24 cellular contexts compared by ENCODE assay signal in genomic region chr14:30991408-30991807, GRCh38. TPM values are rescaled to one million over a fixed set of nuclear protein-coding genes. Genes with fewer than 3 reads are reported as not detected.
A peak's percentile ranks its signal among the peaks of the same experiment; 100 is the strongest.
DNase-seq lines count a peak whose midpoint lies in the region; ATAC-seq and TF ChIP-seq lines count a peak whose summit lies in the region.
"Had no signal": no experiment of that assay in that cellular context is flagged by ENCODE, and none has a peak within 500 bp of the region (broad histone marks: within the 10 kb centered on the region; RNA-seq: fewer than 3 reads in every experiment).

No MANE protein-coding gene starts in this region.

- H2BK12ac ChIP-seq in H9 (ENCODE audit: insufficient read length, low read depth, low read length) = no peak overlapping the region

- peaks cover 35% of the 10 kb centered on the region; the same call in 1 of the 2 replicates for H3K79me2 ChIP-seq in H9 (ENCODE audit: insufficient read depth, low read length)

- no peak overlapping the region for H4K91ac ChIP-seq in H9 (ENCODE audit: insufficient read length, low read depth, low read length)

- intact Hi-C loops in A673 (cut with micrococcal nuclease; ENCODE audit: unreplicated experiment) = no loop called here

- no peak for ATAC-seq in naive B cell (ENCODE audit: low read depth in 2 of 2)
- no peak for ATAC-seq in HG03565 (IDR thresholded peaks at IDR 0.05; ENCODE audit: unreplicated experiment)
- ATAC-seq: foreskin keratinocyte; psoas muscle; stimulated activated effector memory CD8-positive, alpha-beta T cell treated with anti-CD3 and anti-CD28 coated beads, Interleukin-12 subunit alpha, Interleukin-12 subunit beta, amount 100 ng/mL, for 72 hours had no signal

- H3K9me3 ChIP-seq in H9 (ENCODE audit: control insufficient read depth, low read depth, low read length) (no peaks in the 10 kb centered on the region), A673 (ENCODE audit: low read depth, low read length, poor library complexity, severe bottlenecking) (no peaks in the 10 kb centered on the region)
- H3K9me3 ChIP-seq: left ventricle myocardium inferior, Peyer's patch, psoas muscle, SJSA1, vagina had no signal

- no peaks in the 10 kb centered on the region for H3K36me3 ChIP-seq in A673 (ENCODE audit: insufficient read depth, low read length, poor library complexity, severe bottlenecking)
- H3K36me3 ChIP-seq: left ventricle myocardium inferior, Peyer's patch, SJSA1, vagina had no signal

- peak overlapping the region; percentile 45 to 82 (median 58); a peak in 6 of 7 replicates for H3K27ac Mint-ChIP-seq in H9
- peak overlapping the region; percentile 7 for H3K27ac Mint-ChIP-seq in activated naive CD8-positive, alpha-beta T cell treated with anti-CD3 and anti-CD28 coated beads for 36 hours
- H3K27ac Mint-ChIP-seq in naive B cell = peak overlapping the region; percentile 13 to 96 (median 57)
- H3K27ac Mint-ChIP-seq: activated B cell treated with CpG ODN at 0.5 μM for 24 hours; stimulated activated effector memory CD8-positive, alpha-beta T cell treated with anti-CD3 and anti-CD28 coated beads, Interleukin-12 subunit alpha, Interleukin-12 subunit beta, amount 100 ng/mL, for 72 hours had no signal

- no peak overlapping the region for H2BK5ac ChIP-seq in H9 (ENCODE audit: insufficient read length, low read length)

- no peaks in the 10 kb centered on the region for H3K23me2 ChIP-seq in H9 (ENCODE audit: insufficient read length, low read depth, low read length, poor library complexity, severe bottlenecking)

- no peak overlapping the region for H3K14ac ChIP-seq in H9 (ENCODE audit: insufficient read depth, low read length)

- no peak overlapping the region for H3K4me2 ChIP-seq in H9 (ENCODE audit: insufficient read depth, insufficient read length, low read length)
- H3K4me2 ChIP-seq: hepatocyte had no signal

- H2BK15ac ChIP-seq in H9 (ENCODE audit: low read depth, low read length) = no peak overlapping the region

- no peaks in the 10 kb centered on the region for H3K27me3 Mint-ChIP-seq in H9 (ENCODE audit: low read depth)
- no peaks in the 10 kb centered on the region for H3K27me3 Mint-ChIP-seq in activated naive CD8-positive, alpha-beta T cell treated with anti-CD3 and anti-CD28 coated beads for 36 hours
- no peaks in the 10 kb centered on the region for H3K27me3 Mint-ChIP-seq in naive B cell
- H3K27me3 Mint-ChIP-seq: activated B cell treated with CpG ODN at 0.5 μM for 24 hours had no signal

- H3K27me3 ChIP-seq in H9 (ENCODE audit: insufficient read depth, low read length) (no peaks in the 10 kb centered on the region), A673 (replicated peaks; ENCODE audit: insufficient read depth, low read depth, low read length, poor library complexity) (no peaks in the 10 kb centered on the region)
- H3K27me3 ChIP-seq: foreskin keratinocyte, hepatocyte, Peyer's patch, SJSA1, vagina had no signal

- H3K9ac ChIP-seq in H9 (ENCODE audit: extremely low read depth, insufficient read length, low read length) = no peak overlapping the region

- H2BK120ac ChIP-seq in H9 (ENCODE audit: low read depth, low read length, poor library complexity, severe bottlenecking) = no peak overlapping the region

- no peak overlapping the region for H2BK20ac ChIP-seq in H9 (ENCODE audit: low read depth, low read length, poor library complexity, severe bottlenecking)

- no peaks in the 10 kb centered on the region for H4K20me1 ChIP-seq in H9 (ENCODE audit: control insufficient read depth, insufficient read depth, insufficient read length)

- TF ChIP-seq CTCF in H9 (conservative IDR thresholded peaks at IDR 0.05) (no peak), A673 (conservative IDR thresholded peaks at IDR 0.05; ENCODE audit: low read depth, low read length) (no peak)

- no peaks in the 10 kb centered on the region for H3K9me3 Mint-ChIP-seq in H9
- no peaks in the 10 kb centered on the region for H3K9me3 Mint-ChIP-seq in activated naive CD8-positive, alpha-beta T cell treated with anti-CD3 and anti-CD28 coated beads for 36 hours
- H3K9me3 Mint-ChIP-seq in naive B cell = peaks cover 0 to 2% (median 0%) of the 10 kb centered on the region in 7 donors
- H3K9me3 Mint-ChIP-seq: activated B cell treated with CpG ODN at 0.5 μM for 24 hours; stimulated activated effector memory CD8-positive, alpha-beta T cell treated with anti-CD3 and anti-CD28 coated beads, Interleukin-12 subunit alpha, Interleukin-12 subunit beta, amount 100 ng/mL, for 72 hours had no signal

- CTCF ChIA-PET in A673 (lab: Charles Lee) = no interaction called here

- no peak overlapping the region for H3K56ac ChIP-seq in H9 (ENCODE audit: insufficient read length, low read depth, low read length)

- POLR2A ChIA-PET in A673 (lab: Charles Lee; ENCODE audit: low non-redundant PET) = no interaction called here

- H4K8ac ChIP-seq in H9 (replicated peaks; ENCODE audit: insufficient read length, low read depth, low read length) = no peak overlapping the region

- no peak overlapping the region for H3K4me3 ChIP-seq in A673 (ENCODE audit: low read depth, low read length, poor library complexity, severe bottlenecking)
- H3K4me3 ChIP-seq: hepatocyte, left ventricle myocardium inferior, Peyer's patch, psoas muscle, SJSA1, vagina had no signal

- H3K18ac ChIP-seq in H9 (ENCODE audit: insufficient read length, low read depth, low read length) = no peak overlapping the region

- 100% methylated on average over 1 of the region's 2 CpGs for WGBS in H9 (ENCODE audit: extremely low coverage, insufficient read length, low lambda C conversion rate)

- H3K36me3 Mint-ChIP-seq in H9 (ENCODE audit: insufficient read depth in 1 of 3, low read depth in 3 of 3) = no peaks in the 10 kb centered on the region; a peak in 1 of 7 replicates
- H3K36me3 Mint-ChIP-seq in activated naive CD8-positive, alpha-beta T cell treated with anti-CD3 and anti-CD28 coated beads for 36 hours = peaks cover 9% of the 10 kb centered on the region
- peaks cover 0 to 11% of the 10 kb centered on the region in 2 donors for H3K36me3 Mint-ChIP-seq in naive B cell
- H3K36me3 Mint-ChIP-seq: stimulated activated effector memory CD8-positive, alpha-beta T cell treated with anti-CD3 and anti-CD28 coated beads, Interleukin-12 subunit alpha, Interleukin-12 subunit beta, amount 100 ng/mL, for 72 hours had no signal

- H3K23ac ChIP-seq in H9 (ENCODE audit: insufficient read length, low read depth, low read length) = no peak overlapping the region

- no peak overlapping the region for H2AK5ac ChIP-seq in H9 (ENCODE audit: insufficient read length, low read length)

- H3K4me3 Mint-ChIP-seq in H9 (no peak overlapping the region), naive B cell (peak overlapping the region in 3 of 8 donors; percentile 2 to 63 (median 12))
- H3K4me3 Mint-ChIP-seq in activated naive CD8-positive, alpha-beta T cell treated with anti-CD3 and anti-CD28 coated beads for 36 hours = no peak overlapping the region
- H3K4me3 Mint-ChIP-seq: activated B cell treated with CpG ODN at 0.5 μM for 24 hours; stimulated activated effector memory CD8-positive, alpha-beta T cell treated with anti-CD3 and anti-CD28 coated beads, Interleukin-12 subunit alpha, Interleukin-12 subunit beta, amount 100 ng/mL, for 72 hours had no signal

- H3K27ac ChIP-seq in H9 (ENCODE audit: insufficient read length, low read depth, low read length) (no peak overlapping the region), A673 (ENCODE audit: low read depth, low read length, poor library complexity, severe bottlenecking) (no peak overlapping the region)
- H3K27ac ChIP-seq: foreskin keratinocyte, hepatocyte, left ventricle myocardium inferior, Peyer's patch, psoas muscle, SJSA1, vagina had no signal

- H3K4me1 ChIP-seq in H9 (ENCODE audit: insufficient read depth, low read length) (no peaks in the 10 kb centered on the region; the same call in 1 of the 2 replicates), A673 (ENCODE audit: insufficient read depth, low read length, poor library complexity, severe bottlenecking) (peaks cover 35% of the 10 kb centered on the region)

- DNase-seq in CD1c-positive myeloid dendritic cell (ENCODE audit: extremely low spot score) (peak; percentile 13), H9 (no peak), naive B cell (no peak), amniotic stem cell (lab: John Stamatoyannopoulos, UW) (no peak), A673 (ENCODE audit: low spot score) (no peak)
- DNase-seq in activated naive CD8-positive, alpha-beta T cell treated with anti-CD3 and anti-CD28 coated beads for 36 hours = no peak
- DNase-seq: activated B cell treated with CpG ODN at 0.5 μM for 24 hours; activated CD4-positive, alpha-beta T cell treated with anti-CD3 and anti-CD28 coated beads, Interleukin-2, amount 50 U/mL, for 48 hours; activated gamma-delta T cell treated with Interleukin-2 at 50 U/mL for 16 hours; anterior cingulate cortex; central memory CD4-positive, alpha-beta T cell; COR-L47; DMS79; foreskin keratinocyte; left ventricle myocardium inferior; NCI-H1105; NCI-H2081; Peyer's patch; psoas muscle had no signal

- no peak overlapping the region for H4K5ac ChIP-seq in H9 (ENCODE audit: insufficient read length, low read depth, low read length)

- H3K79me1 ChIP-seq in H9 (ENCODE audit: insufficient read depth, low read depth, low read length, poor library complexity, severe bottlenecking) = peaks cover 5% of the 10 kb centered on the region

- H3K4ac ChIP-seq in H9 (ENCODE audit: low read depth, low read length) = no peak overlapping the region

- H3K4me1 Mint-ChIP-seq in H9 (peaks cover 37 to 38% of the 10 kb centered on the region in 2 experiments), naive B cell (peaks cover 34 to 56% (median 48%) of the 10 kb centered on the region in 3 donors)
- H3K4me1 Mint-ChIP-seq in activated naive CD8-positive, alpha-beta T cell treated with anti-CD3 and anti-CD28 coated beads for 36 hours = peaks cover 45% of the 10 kb centered on the region

- no peak overlapping the region for H3T11ph ChIP-seq in H9 (ENCODE audit: low read length)

- BruUV-seq in A673 (replicated peaks; lab: Mats Ljungman, UMichigan) = no TSS peak

- no peak overlapping the region for H2AFZ ChIP-seq in H9 (ENCODE audit: low read length)
- H2AFZ ChIP-seq: hepatocyte had no signal

RNA-seq across cellular contexts. Expression of gene AP4S1, which starts 34.0 kb away (rescaled TPM):
- 11.3 and 13.7 TPM in 2 replicates for total RNA-seq in H9 (2021)
- total RNA-seq in activated naive CD8-positive, alpha-beta T cell treated with anti-CD3 and anti-CD28 coated beads for 36 hours = 1 to 10 TPM; 7.3 to 8.8 TPM
- polyA plus RNA-seq in naive B cell (ENCODE audit: low read depth in 6 of 6) = 10 to 100 TPM in 2 of 6 donors, 1 to 10 TPM in 4; 6.2 to 13.5 (median 8.7) TPM
- total RNA-seq in A673 (2021) = 8.3 and 8.6 TPM in 2 replicates

RNA-seq across cellular contexts. Expression of gene STRN3, which starts 34.8 kb away (rescaled TPM):
- total RNA-seq in H9 (2021) (49.5 and 52.1 TPM in 2 replicates), A673 (2021) (40.2 and 44.2 TPM in 2 replicates)
- total RNA-seq in activated naive CD8-positive, alpha-beta T cell treated with anti-CD3 and anti-CD28 coated beads for 36 hours = 10 to 100 TPM; 16.0 to 18.1 TPM
- 1 to 10 TPM; 1.6 to 6.1 (median 4.5) TPM for polyA plus RNA-seq in naive B cell (ENCODE audit: low read depth in 6 of 6)

Comparison
In these comparisons a context has a peak if more than half of its experiments do, and no peak if none do; other contexts are left out.
1. H3K27ac Mint-ChIP-seq: peak in every context shown above with its lines; median percentile 58 in H9; 57 in naive B cell; 7 in activated naive CD8-positive, alpha-beta T cell treated with anti-CD3 and anti-CD28 coated beads for 36 hours.